Comparison of ENCODE assay signal across 28 cellular contexts in the genomic region with DNA sequence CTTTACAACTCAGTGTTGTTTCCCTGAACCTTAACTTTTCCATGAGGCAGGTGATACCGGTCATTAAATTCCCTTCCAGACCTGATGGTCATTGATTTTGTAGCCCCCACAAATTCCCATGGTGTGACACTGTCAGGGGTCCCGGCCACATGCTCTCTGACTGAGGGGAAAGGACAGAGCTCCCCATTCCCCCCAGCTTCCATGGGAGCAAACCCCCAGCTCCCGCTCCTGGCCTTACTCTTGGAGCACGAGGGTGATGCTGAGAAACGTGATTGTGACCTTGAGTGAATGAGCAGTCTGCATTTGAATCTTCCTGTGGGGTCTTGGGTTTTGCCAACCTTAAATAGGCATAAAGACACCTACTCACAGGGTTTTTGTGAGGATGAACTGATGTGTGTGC.
"Had no signal": no experiment of that assay in that cellular context is flagged by ENCODE, and none has a peak within 500 bp of the region (broad histone marks: within the 10 kb centered on the region; RNA-seq: fewer than 3 reads in every experiment).

No MANE protein-coding gene starts in this region.

- H3K9me3 Mint-ChIP-seq: stimulated activated effector memory CD8-positive, alpha-beta T cell treated with anti-CD3 and anti-CD28 coated beads, Interleukin-12 subunit alpha, Interleukin-12 subunit beta, amount 100 ng/mL, for 72 hours; stimulated activated memory B cell treated with anti-CD40 and anti-IgM and Interleukin-4, amounts not matched to agents 10 μg/mL and 1 μg/mL and 100 μg/mL, for 72 hours; stimulated activated naive CD8-positive, alpha-beta T cell treated with anti-CD3 and anti-CD28 coated beads, Interleukin-15, amount 100 ng/mL, for 72 hours; stimulated activated naive CD8-positive, alpha-beta T cell treated with anti-CD3 and anti-CD28 coated beads, Interleukin-15, Interleukin-2, amounts not matched to agents 100 ng/mL and 50 ng/mL, for 24 hours; type B pancreatic cell had no signal

- H3K4me3 ChIP-seq: stomach, suprapubic skin, testis, thoracic aorta, thyroid gland, tibial artery, tibial nerve, transverse colon, upper lobe of left lung, upper lobe of right lung, uterus, vagina had no signal

- H3K36me3 Mint-ChIP-seq: stimulated activated effector memory CD8-positive, alpha-beta T cell treated with anti-CD3 and anti-CD28 coated beads, Interleukin-12 subunit alpha, Interleukin-12 subunit beta, amount 100 ng/mL, for 72 hours; stimulated activated memory B cell treated with anti-CD40 and anti-IgM and Interleukin-4, amounts not matched to agents 10 μg/mL and 1 μg/mL and 100 μg/mL, for 72 hours; stimulated activated naive B cell treated with anti-CD40 and anti-IgM and Interleukin-4, amounts not matched to agents 10 μg/mL and 1 μg/mL and 100 μg/mL, for 72 hours; type B pancreatic cell had no signal

- H3K27me3 ChIP-seq: stomach, suprapubic skin, testis, thyroid gland, tibial artery, tibial nerve, transverse colon, upper lobe of left lung, upper lobe of right lung, uterus, vagina had no signal

- H3K36me3 ChIP-seq: stomach, suprapubic skin, thoracic aorta, thyroid gland, tibial artery, tibial nerve, transverse colon, upper lobe of left lung, upper lobe of right lung, uterus, vagina had no signal

- DNase-seq: stimulated activated CD4-positive, alpha-beta T cell treated with anti-CD3 and anti-CD28 coated beads, Interleukin-2, amount 100 ng/mL, for 48 hours; stimulated activated CD4-positive, alpha-beta T cell treated with anti-CD3 and anti-CD28 coated beads, Interleukin-4, amount 100 ng/mL, for 1 hour; stimulated activated CD4-positive, alpha-beta T cell treated with anti-CD3 and anti-CD28 coated beads, Interleukin-4, amount 100 ng/mL, for 24 hours; stimulated activated CD4-positive, alpha-beta T cell treated with anti-CD3 and anti-CD28 coated beads, Interleukin-4, amount 100 ng/mL, for 4 hours; stimulated activated CD8-positive, alpha-beta memory T cell treated with anti-CD3 and anti-CD28 coated beads, Interleukin-4, amount 100 ng/mL, for 48 hours; stimulated activated naive B cell treated with anti-CD40 and anti-IgM and Interleukin-4, amounts not matched to agents 10 μg/mL and 1 μg/mL and 100 μg/mL, for 72 hours; stimulated activated naive CD4-positive, alpha-beta T cell; stimulated activated naive CD4-positive, alpha-beta T cell treated with Interleukin-2 at 50 U/mL for 16 hours; stimulated activated naive CD8-positive, alpha-beta T cell treated with anti-CD3 and anti-CD28 coated beads, Interleukin-15, amount 100 ng/mL, for 72 hours; stimulated activated naive CD8-positive, alpha-beta T cell treated with anti-CD3 and anti-CD28 coated beads, Interleukin-15, Interleukin-2, amounts not matched to agents 100 U/mL and 50 U/mL, for 24 hours; stomach; substantia nigra; testis; thyroid gland; tibial artery; transverse colon; trophoblast cell; upper lobe of right lung; uterus had no signal

- H3K9me3 ChIP-seq: suprapubic skin, testis, thoracic aorta, thyroid gland, tibial artery, transverse colon, upper lobe of left lung, upper lobe of right lung, uterus, vagina had no signal

- H3K27ac Mint-ChIP-seq: stimulated activated effector memory CD8-positive, alpha-beta T cell treated with anti-CD3 and anti-CD28 coated beads, Interleukin-12 subunit alpha, Interleukin-12 subunit beta, amount 100 ng/mL, for 72 hours; stimulated activated memory B cell treated with anti-CD40 and anti-IgM and Interleukin-4, amounts not matched to agents 10 μg/mL and 1 μg/mL and 100 μg/mL, for 72 hours; stimulated activated naive B cell treated with anti-CD40 and anti-IgM and Interleukin-4, amounts not matched to agents 10 μg/mL and 1 μg/mL and 100 μg/mL, for 72 hours; stimulated activated naive CD8-positive, alpha-beta T cell treated with anti-CD3 and anti-CD28 coated beads, Interleukin-15, Interleukin-2, amounts not matched to agents 100 ng/mL and 50 ng/mL, for 24 hours; type B pancreatic cell had no signal

- H3K4me1 Mint-ChIP-seq: stimulated activated effector memory CD8-positive, alpha-beta T cell treated with anti-CD3 and anti-CD28 coated beads, Interleukin-12 subunit alpha, Interleukin-12 subunit beta, amount 100 ng/mL, for 72 hours; stimulated activated memory B cell treated with anti-CD40 and anti-IgM and Interleukin-4, amounts not matched to agents 10 μg/mL and 1 μg/mL and 100 μg/mL, for 72 hours; stimulated activated naive B cell treated with anti-CD40 and anti-IgM and Interleukin-4, amounts not matched to agents 10 μg/mL and 1 μg/mL and 100 μg/mL, for 72 hours; stimulated activated naive CD8-positive, alpha-beta T cell treated with anti-CD3 and anti-CD28 coated beads, Interleukin-15, amount 100 ng/mL, for 72 hours had no signal

- H3K27ac ChIP-seq: stomach, suprapubic skin, testis, thoracic aorta, thyroid gland, tibial artery, tibial nerve, transverse colon, upper lobe of left lung, upper lobe of right lung, uterus, vagina had no signal

- H3K4me1 ChIP-seq: stomach, suprapubic skin, testis, thyroid gland, tibial artery, tibial nerve, transverse colon, upper lobe of left lung, upper lobe of right lung, uterus, vagina had no signal

- ATAC-seq: stimulated activated effector memory CD8-positive, alpha-beta T cell treated with anti-CD3 and anti-CD28 coated beads, Interleukin-12 subunit alpha, Interleukin-12 subunit beta, amount 100 ng/mL, for 72 hours; stimulated activated memory B cell treated with anti-CD40 and anti-IgM and Interleukin-4, amounts not matched to agents 10 μg/mL and 1 μg/mL and 100 μg/mL, for 72 hours; stimulated activated naive B cell treated with anti-CD40 and anti-IgM and Interleukin-4, amounts not matched to agents 10 μg/mL and 1 μg/mL and 100 μg/mL, for 72 hours; stimulated activated naive CD8-positive, alpha-beta T cell treated with anti-CD3 and anti-CD28 coated beads, Interleukin-15, amount 100 ng/mL, for 72 hours; stimulated activated naive CD8-positive, alpha-beta T cell treated with anti-CD3 and anti-CD28 coated beads, Interleukin-15, Interleukin-2, amounts not matched to agents 100 U/mL and 50 U/mL, for 24 hours; upper lobe of right lung had no signal

- H3K4me3 Mint-ChIP-seq: stimulated activated effector memory CD8-positive, alpha-beta T cell treated with anti-CD3 and anti-CD28 coated beads, Interleukin-12 subunit alpha, Interleukin-12 subunit beta, amount 100 ng/mL, for 72 hours; stimulated activated memory B cell treated with anti-CD40 and anti-IgM and Interleukin-4, amounts not matched to agents 10 μg/mL and 1 μg/mL and 100 μg/mL, for 72 hours; stimulated activated naive B cell treated with anti-CD40 and anti-IgM and Interleukin-4, amounts not matched to agents 10 μg/mL and 1 μg/mL and 100 μg/mL, for 72 hours; stimulated activated naive CD8-positive, alpha-beta T cell treated with anti-CD3 and anti-CD28 coated beads, Interleukin-15, amount 100 ng/mL, for 72 hours; stimulated activated naive CD8-positive, alpha-beta T cell treated with anti-CD3 and anti-CD28 coated beads, Interleukin-15, Interleukin-2, amounts not matched to agents 100 ng/mL and 50 ng/mL, for 24 hours; type B pancreatic cell had no signal
